In the genomic region with DNA sequence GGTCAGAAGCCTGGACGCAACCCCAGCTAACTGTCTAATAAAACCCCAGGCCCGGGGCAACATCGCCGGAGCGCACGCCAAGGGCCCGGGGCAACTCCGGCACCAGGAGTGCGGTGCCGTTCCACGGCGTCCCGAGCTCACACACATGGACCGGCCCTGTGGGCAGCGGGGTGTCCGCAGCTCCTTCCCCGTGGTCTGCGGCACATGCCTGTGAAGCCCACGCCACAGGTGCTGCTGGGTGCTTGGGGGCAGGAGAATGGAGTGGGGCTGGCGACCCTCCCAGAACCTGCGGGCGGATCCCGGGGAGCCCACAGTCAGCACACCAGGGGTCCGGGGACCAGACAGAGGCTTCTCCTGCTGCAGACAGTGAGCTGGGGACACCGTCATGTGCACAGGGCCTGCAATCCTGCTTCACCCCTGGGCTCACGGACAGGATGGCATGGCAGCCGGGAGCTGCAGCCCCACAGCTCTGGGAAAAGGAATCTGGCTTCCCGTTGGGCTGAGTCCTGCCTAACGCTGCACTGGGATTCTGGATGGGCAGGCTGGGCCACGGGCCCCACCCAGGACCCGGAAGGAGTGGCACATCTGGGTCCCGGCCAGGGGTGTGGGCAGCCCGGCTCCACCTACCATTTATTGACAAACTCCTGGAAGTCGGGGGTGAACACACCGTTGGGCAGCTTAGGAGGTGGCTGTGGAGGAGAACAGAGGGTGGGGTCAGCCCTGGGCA, we compare ENCODE assay signal across 22 cellular contexts. TPM values are rescaled to one million over a fixed set of nuclear protein-coding genes. Genes with fewer than 3 reads are reported as not detected.
DNase-seq lines count a peak whose midpoint lies in the region; ATAC-seq, FAIRE-seq and TF ChIP-seq lines count a peak whose summit lies in the region.
"Had no signal": no experiment of that assay in that cellular context is flagged by ENCODE, and none has a peak within 500 bp of the region (broad histone marks: within the 10 kb centered on the region; RNA-seq: fewer than 3 reads in every experiment).

No MANE protein-coding gene starts in this region.

- intact Hi-C loops in GM12878 (cut with micrococcal nuclease; ENCODE audit: unreplicated experiment) (no loop called here), stomach (cut with DNase I; ENCODE audit: low total_unique reads) (no loop called here), MCF 10A (cut with micrococcal nuclease) (no loop called here)

- BruUV-seq in GM12878 (replicated peaks; lab: Mats Ljungman, UMichigan) (no TSS peak), MCF 10A (replicated peaks; lab: Mats Ljungman, UMichigan) (no TSS peak)

- H3K36me3 ChIP-seq in HEK293 (ENCODE audit: control insufficient read depth in 2 of 2, insufficient read depth in 1 of 2, low read length in 2 of 2) (peaks cover 0 to 81% of the 10 kb centered on the region in 2 experiments; a peak in 2 of 3 replicates), GM12878 (ENCODE audit: control insufficient read depth in 2 of 2, insufficient read depth in 2 of 2, low read length in 1 of 2) (peaks cover 0 to 4% of the 10 kb centered on the region in 2 experiments; a peak in 3 of 4 replicates), mucosa of rectum (ENCODE audit: control insufficient read depth in 2 of 2, insufficient read depth in 2 of 2, low read length in 2 of 2) (peaks cover 22 to 35% of the 10 kb centered on the region in 2 donors), stomach (peaks cover 40 to 88% (median 84%) of the 10 kb centered on the region in 4 donors)

- H3K9me3 Mint-ChIP-seq in MCF 10A (ENCODE audit: unreplicated experiment): no peaks in the 10 kb centered on the region
- H3K9me3 Mint-ChIP-seq: CD8-positive, alpha-beta T cell; H9 had no signal

- no peak overlapping the region for H3K4me3 ChIP-seq in HEK293 (ENCODE audit: low read depth, low read length)
- H3K4me3 ChIP-seq in GM12878: no peak overlapping the region
- peak overlapping the region in 1 of 2 donors; percentile 19 for H3K4me3 ChIP-seq in mucosa of rectum (ENCODE audit: low read length in 2 of 2)
- H3K4me3 ChIP-seq in stomach: no peak overlapping the region
- H3K4me3 ChIP-seq: A549 had no signal

- TF ChIP-seq RAD21 in GM12878 (IDR thresholded peaks at IDR 0.05; ENCODE audit: insufficient read depth, low read depth, low read length): no peak

- no peak for FAIRE-seq in GM12878 (lab: Jason Lieb, UNC)
- FAIRE-seq: A549, GM12892 had no signal

- no peak for TF ChIP-seq CTCF in HEK293 (tag by site-specific recombination; IDR thresholded peaks at IDR 0.05)
- TF ChIP-seq CTCF in GM12878 (IDR thresholded peaks at IDR 0.05 in 2 of 3, conservative IDR thresholded peaks at IDR 0.05 in 1 of 3; ENCODE audit: control insufficient read depth in 2 of 3, extremely low read depth in 1 of 3, insufficient read depth in 1 of 3, low read depth in 3 of 3, low read length in 3 of 3): no peak
- no peak for TF ChIP-seq CTCF in stomach (IDR thresholded peaks at IDR 0.05)
- no peak for TF ChIP-seq CTCF in MCF 10A (IDR thresholded peaks at IDR 0.05; ENCODE audit: unreplicated experiment)

- SMC1A ChIA-PET in GM12878 (lab: Charles Lee; ENCODE audit: uncharacterized antibody, unreplicated experiment): no interaction called here

- TF ChIP-seq POLR2A in GM12878 (IDR thresholded peaks at IDR 0.05; ENCODE audit: low read depth, low read length) (peak; percentile 17; the same call in 1 of the 2 replicates), stomach (IDR thresholded peaks at IDR 0.05) (no peak)

- DNase-seq in GM12878 (ENCODE audit: low read depth, low spot score) (no peak), stomach (peak; percentile 76), A172 (ENCODE audit: low spot score) (no peak), MCF 10A (ENCODE audit: unreplicated experiment) (no peak)
- DNase-seq: CD8-positive, alpha-beta T cell; DMS53; EL; H9; NCI-H1417; NCI-H187; NCI-H2107; NCI-H510A; NCI-H748 treated with DMSO at 0.1 percent for 48 hours; SIG-M5 had no signal

- H3K4me3 Mint-ChIP-seq in MCF 10A (ENCODE audit: unreplicated experiment): no peak overlapping the region
- H3K4me3 Mint-ChIP-seq: CD8-positive, alpha-beta T cell; H9 had no signal

- H4K20me1 ChIP-seq in GM12878 (ENCODE audit: control insufficient read depth, insufficient read depth): no peaks in the 10 kb centered on the region

- in situ Hi-C loops in GM12878 (cut with MboI): no loop called here

- no peak overlapping the region for H2AFZ ChIP-seq in GM12878 (ENCODE audit: control insufficient read depth, low read depth, low read length)

- peaks cover 63% of the 10 kb centered on the region for H3K36me3 Mint-ChIP-seq in MCF 10A (ENCODE audit: insufficient read depth, unreplicated experiment)

- H3K9ac ChIP-seq in GM12878 (ENCODE audit: control insufficient read depth, insufficient read depth, low read length): no peak overlapping the region
- peak overlapping the region; percentile 63 to 66 for H3K9ac ChIP-seq in mucosa of rectum (ENCODE audit: low read depth in 1 of 2, low read length in 2 of 2)

- TF ChIP-seq EP300 in GM12878 (IDR thresholded peaks at IDR 0.05; ENCODE audit: borderline replicate concordance in 1 of 2, control insufficient read depth in 1 of 2, low read depth in 2 of 2, low read length in 2 of 2) (no peak), stomach (IDR thresholded peaks at IDR 0.05) (no peak)

- H3K27ac Mint-ChIP-seq in MCF 10A (ENCODE audit: low read depth, unreplicated experiment): no peak overlapping the region
- H3K27ac Mint-ChIP-seq: CD8-positive, alpha-beta T cell; H9 had no signal

- RAD21 ChIA-PET in GM12878 (lab: Charles Lee; ENCODE audit: unreplicated experiment): no interaction called here

- H3K27me3 ChIP-seq in GM12878 (replicated peaks in 1 of 2; ENCODE audit: control insufficient read depth in 2 of 2, insufficient read depth in 2 of 2, low read length in 1 of 2) (no peaks in the 10 kb centered on the region), mucosa of rectum (ENCODE audit: control insufficient read depth in 2 of 2, insufficient read depth in 2 of 2, low read length in 2 of 2) (no peaks in the 10 kb centered on the region), stomach (no peaks in the 10 kb centered on the region)

- CTCF ChIA-PET in HEK293 (lab: Yijun Ruan, JAX): interaction anchor here (0.5 to 0.7 kb wide), 2 partner anchors 46 to 241 kb away, joined by 3 to 4 read pairs; no protein-coding TSS in a partner anchor
- CTCF ChIA-PET in GM12878 (lab: Yijun Ruan, JAX): interaction anchor here (1.1 to 2.9 kb wide), 2 partner anchors 20 to 45 kb away, joined by 3 to 8 read pairs; no protein-coding TSS in a partner anchor
- CTCF ChIA-PET in MCF 10A (lab: Yijun Ruan, JAX): no interaction called here

- WGBS in GM12878 (ENCODE audit: insufficient coverage, insufficient replicate concordance, low lambda C conversion rate, missing lambda C conversion rate): 98% methylated on average over 34 of the region's 35 CpGs
- 71 to 83% (median 78%) methylated on average over 25 to 35 of the region's 35 CpGs for WGBS in stomach, 5 donors

- no peaks in the 10 kb centered on the region for H3K4me1 ChIP-seq in HEK293 (ENCODE audit: control insufficient read depth, insufficient read depth, low read length)
- peaks cover 2% of the 10 kb centered on the region for H3K4me1 ChIP-seq in GM12878 (ENCODE audit: control insufficient read depth, insufficient read depth, low read length)
- peaks cover 22 to 23% of the 10 kb centered on the region in 2 donors for H3K4me1 ChIP-seq in mucosa of rectum (ENCODE audit: control insufficient read depth in 2 of 2, insufficient read depth in 2 of 2, low read length in 2 of 2)
- H3K4me1 ChIP-seq in stomach: peaks cover 0 to 28% (median 14%) of the 10 kb centered on the region in 4 donors
- H3K4me1 ChIP-seq: A549 had no signal

- H3K9me3 ChIP-seq in HEK293 (ENCODE audit: control insufficient read depth, insufficient read depth, low read depth, low read length): no peaks in the 10 kb centered on the region
- H3K9me3 ChIP-seq in GM12878 (replicated peaks; ENCODE audit: control insufficient read depth, insufficient read depth, low read length): no peaks in the 10 kb centered on the region
- no peaks in the 10 kb centered on the region for H3K9me3 ChIP-seq in mucosa of rectum (ENCODE audit: control insufficient read depth in 2 of 2, low read length in 2 of 2)
- no peaks in the 10 kb centered on the region for H3K9me3 ChIP-seq in stomach
- H3K9me3 ChIP-seq: A549 had no signal

- no peaks in the 10 kb centered on the region for H3K4me1 Mint-ChIP-seq in MCF 10A (ENCODE audit: insufficient read depth, unreplicated experiment)
- H3K4me1 Mint-ChIP-seq: H9 had no signal

- H3K27ac ChIP-seq in HEK293 (ENCODE audit: extremely low read depth, low read depth, low read length) (no peak overlapping the region), GM12878 (ENCODE audit: control insufficient read depth, insufficient read depth) (no peak overlapping the region), mucosa of rectum (ENCODE audit: low read depth in 2 of 2, low read length in 2 of 2) (peak overlapping the region; percentile 94 to 95), stomach (peak overlapping the region; percentile 13 to 69 (median 26))
- H3K27ac ChIP-seq: A549 had no signal

- H3K27me3 Mint-ChIP-seq in MCF 10A (ENCODE audit: insufficient read depth, unreplicated experiment): no peaks in the 10 kb centered on the region

- no peak for ATAC-seq in GM12878
- no peak for ATAC-seq in HG03520 (IDR thresholded peaks at IDR 0.05; ENCODE audit: unreplicated experiment)
- ATAC-seq: A549; CD8-positive, alpha-beta T cell; SK-N-SH treated with all-trans-retinoic acid at 6 μM for 48 hours had no signal

- no peak overlapping the region for H3K4me2 ChIP-seq in GM12878 (ENCODE audit: control insufficient read depth, insufficient read depth)
- H3K4me2 ChIP-seq: A549 had no signal

- POLR2A ChIA-PET in HEK293 (lab: Yijun Ruan, JAX) (interaction anchor here (0.7 kb wide), 1 partner anchor 29 kb away, joined by 3 read pairs; no protein-coding TSS in a partner anchor), GM12878 (lab: Charles Lee) (no interaction called here), MCF 10A (lab: Yijun Ruan, JAX) (no interaction called here)

- no peaks in the 10 kb centered on the region for H3K79me2 ChIP-seq in GM12878 (ENCODE audit: control insufficient read depth, insufficient read depth, low read length)

RNA-seq across cellular contexts. Expression of a gene that starts 28.2 kb away (rescaled TPM):
- total RNA-seq in GM12878 (2013; cell fraction: nucleolus; rRNA removed): 20.9 and 24.8 TPM in 2 replicates
- total RNA-seq in GM12878 (2014; rRNA removed) (10.6 and 15.9 TPM in 2 replicates), GM12878 (2014; rRNA removed; fragmentation: Illumina TruSeq; extraction: Trizol) (3.2 TPM in 2 replicates), GM12878 (2021) (40.0 and 42.4 TPM in 2 replicates), stomach (100 to 1,000 TPM in 2 of 5 donors, 10 to 100 TPM in 3; 11.2 to 274 (median 66.8) TPM), MCF 10A (2022) (32.7 and 35.1 TPM in 2 replicates)
- polyA plus RNA-seq in GM12878 (2011; ENCODE audit: low read depth): 2.2 TPM
- polyA plus RNA-seq in GM12878 (2011; rRNA removed) (0.84 and 2.5 TPM in 2 replicates), GM12878 (2014; fragmentation: Illumina TruSeq; extraction: Trizol) (4.1 and 5.9 TPM in 2 replicates), GM12878 (2014; fragmentation: Nextera tagmentation; extraction: Ambion mirVana) (under 1 TPM; 0.26 to 0.73 TPM), GM12878 (2014; rRNA removed) (16.2 and 22.2 TPM in 2 replicates), GM12878 (2016; fragmentation: Nextera tagmentation; extraction: Ambion mirVana) (10 to 100 TPM in 1 of 2 experiments, 1 to 10 TPM in 1; 2.0 to 10.1 TPM), stomach (10 to 100 TPM in 2 of 3 donors, 1 to 10 TPM in 1; 8.0 to 14.4 (median 12.0) TPM)
- 4.5 and 7.6 TPM in 2 replicates for polyA plus RNA-seq in GM12878 (2011; cell fraction: cytosol; rRNA removed)
- polyA plus RNA-seq in GM12878 (2011; cell fraction: nucleus; rRNA removed): 12.8 and 18.3 TPM in 2 replicates
- 14.1 and 15.9 TPM in 2 replicates for polyA plus RNA-seq in GM12878 (2012)
- polyA minus RNA-seq in GM12878 (2011; rRNA and poly(A)+ RNA removed): 3.6 and 6.5 TPM in 2 replicates
- 12.4 and 12.8 TPM in 2 replicates for polyA minus RNA-seq in GM12878 (2011; cell fraction: cytosol; rRNA and poly(A)+ RNA removed)
- 3.6 and 4.7 TPM in 2 replicates for polyA minus RNA-seq in GM12878 (2011; cell fraction: nucleus; rRNA and poly(A)+ RNA removed)
- total RNA-seq in A172 (2014; rRNA removed; shearing (Covaris generic)): 15.8 and 16.4 TPM in 2 replicates

RNA-seq across cellular contexts. Expression of a gene that starts 29.0 kb away (rescaled TPM):
- 58.9 and 63.2 TPM in 2 replicates for total RNA-seq in GM12878 (2013; cell fraction: nucleolus; rRNA removed)
- total RNA-seq in GM12878 (2014; rRNA removed): 178 and 210 TPM in 2 replicates
- total RNA-seq in GM12878 (2014; rRNA removed; fragmentation: Illumina TruSeq; extraction: Trizol): 72.1 and 92.8 TPM in 2 replicates
- 182 and 184 TPM in 2 replicates for total RNA-seq in GM12878 (2021)
- 78.5 TPM for polyA plus RNA-seq in GM12878 (2011; ENCODE audit: low read depth)
- polyA plus RNA-seq in GM12878 (2011; rRNA removed): 31.6 and 68.3 TPM in 2 replicates
- 109 and 144 TPM in 2 replicates for polyA plus RNA-seq in GM12878 (2011; cell fraction: cytosol; rRNA removed)
- 127 and 159 TPM in 2 replicates for polyA plus RNA-seq in GM12878 (2011; cell fraction: nucleus; rRNA removed)
- polyA plus RNA-seq in GM12878 (2012): 133 and 176 TPM in 2 replicates
- 13.0 and 38.8 TPM in 2 replicates for polyA plus RNA-seq in GM12878 (2014; fragmentation: Illumina TruSeq; extraction: Trizol)
- polyA plus RNA-seq in GM12878 (2014; fragmentation: Nextera tagmentation; extraction: Ambion mirVana): 1 to 10 TPM in 1 of 2 experiments, under 1 TPM in 1; 1.00 to 6.8 TPM
- 144 and 166 TPM in 2 replicates for polyA plus RNA-seq in GM12878 (2014; rRNA removed)
- 10 to 100 TPM; 33.4 to 33.7 TPM for polyA plus RNA-seq in GM12878 (2016; fragmentation: Nextera tagmentation; extraction: Ambion mirVana)
- polyA minus RNA-seq in GM12878 (2011; rRNA and poly(A)+ RNA removed): 32.9 and 84.0 TPM in 2 replicates
- 64.1 and 69.3 TPM in 2 replicates for polyA minus RNA-seq in GM12878 (2011; cell fraction: cytosol; rRNA and poly(A)+ RNA removed)
- polyA minus RNA-seq in GM12878 (2011; cell fraction: nucleus; rRNA and poly(A)+ RNA removed): 27.6 and 40.2 TPM in 2 replicates
- 100 to 1,000 TPM in 1 of 5 donors, 10 to 100 TPM in 4; 53.4 to 447 (median 84.3) TPM for total RNA-seq in stomach
- polyA plus RNA-seq in stomach: 100 to 1,000 TPM; 137 to 162 (median 147) TPM
- total RNA-seq in A172 (2014; rRNA removed; shearing (Covaris generic)): 203 and 204 TPM in 2 replicates
- total RNA-seq in MCF 10A (2022): 171 and 230 TPM in 2 replicates

RNA-seq across cellular contexts. Expression of a gene that starts 58.5 kb away (rescaled TPM):
- total RNA-seq in GM12878 (2013; cell fraction: nucleolus; rRNA removed): not detected in 2 replicates
- total RNA-seq in GM12878 (2014; rRNA removed) (not detected in 2 replicates), GM12878 (2014; rRNA removed; fragmentation: Illumina TruSeq; extraction: Trizol) (not detected in 2 replicates), GM12878 (2021) (not detected in 2 replicates), stomach (1 to 10 TPM in 2 of 5 donors, not detected in 3; 1.1 to 7.0 TPM), MCF 10A (2022) (not detected in 2 replicates)
- not detected for polyA plus RNA-seq in GM12878 (2011; ENCODE audit: low read depth)
- polyA plus RNA-seq in GM12878 (2011; rRNA removed) (0.22 and 0.46 TPM in 2 replicates), GM12878 (2014; fragmentation: Illumina TruSeq; extraction: Trizol) (0.03 TPM in 1 of 2 replicates, not detected in the other), GM12878 (2014; fragmentation: Nextera tagmentation; extraction: Ambion mirVana) (not detected), GM12878 (2014; rRNA removed) (not detected in 2 replicates), GM12878 (2016; fragmentation: Nextera tagmentation; extraction: Ambion mirVana) (under 1 TPM in 1 of 2 experiments, not detected in 1; 0.07 TPM), stomach (under 1 TPM; 0.03 to 0.61 (median 0.12) TPM)
- 0.60 and 0.72 TPM in 2 replicates for polyA plus RNA-seq in GM12878 (2011; cell fraction: cytosol; rRNA removed)
- 0.46 and 0.61 TPM in 2 replicates for polyA plus RNA-seq in GM12878 (2011; cell fraction: nucleus; rRNA removed)
- polyA plus RNA-seq in GM12878 (2012): 0.04 and 0.23 TPM in 2 replicates
- 0.52 TPM in 1 of 2 replicates, not detected in the other for polyA minus RNA-seq in GM12878 (2011; rRNA and poly(A)+ RNA removed)
- not detected in 2 replicates for polyA minus RNA-seq in GM12878 (2011; cell fraction: cytosol; rRNA and poly(A)+ RNA removed)
- polyA minus RNA-seq in GM12878 (2011; cell fraction: nucleus; rRNA and poly(A)+ RNA removed): 0.29 TPM in 1 of 2 replicates, not detected in the other
- total RNA-seq in A172 (2014; rRNA removed; shearing (Covaris generic)): not detected in 2 replicates
- total RNA-seq: CD8-positive, alpha-beta T cell; RPMI7951 had no signal
- polyA plus RNA-seq: BJ had no signal

Comparison
In these comparisons a context has a peak if more than half of its experiments do, and no peak if none do; other contexts are left out.
1. H3K27ac ChIP-seq: peak in mucosa of rectum (2 of 2) and stomach (5 of 5); none in HEK293 (single experiment) and GM12878 (single experiment).